ENCODE assay signal across 16 cellular contexts in the genomic region with DNA sequence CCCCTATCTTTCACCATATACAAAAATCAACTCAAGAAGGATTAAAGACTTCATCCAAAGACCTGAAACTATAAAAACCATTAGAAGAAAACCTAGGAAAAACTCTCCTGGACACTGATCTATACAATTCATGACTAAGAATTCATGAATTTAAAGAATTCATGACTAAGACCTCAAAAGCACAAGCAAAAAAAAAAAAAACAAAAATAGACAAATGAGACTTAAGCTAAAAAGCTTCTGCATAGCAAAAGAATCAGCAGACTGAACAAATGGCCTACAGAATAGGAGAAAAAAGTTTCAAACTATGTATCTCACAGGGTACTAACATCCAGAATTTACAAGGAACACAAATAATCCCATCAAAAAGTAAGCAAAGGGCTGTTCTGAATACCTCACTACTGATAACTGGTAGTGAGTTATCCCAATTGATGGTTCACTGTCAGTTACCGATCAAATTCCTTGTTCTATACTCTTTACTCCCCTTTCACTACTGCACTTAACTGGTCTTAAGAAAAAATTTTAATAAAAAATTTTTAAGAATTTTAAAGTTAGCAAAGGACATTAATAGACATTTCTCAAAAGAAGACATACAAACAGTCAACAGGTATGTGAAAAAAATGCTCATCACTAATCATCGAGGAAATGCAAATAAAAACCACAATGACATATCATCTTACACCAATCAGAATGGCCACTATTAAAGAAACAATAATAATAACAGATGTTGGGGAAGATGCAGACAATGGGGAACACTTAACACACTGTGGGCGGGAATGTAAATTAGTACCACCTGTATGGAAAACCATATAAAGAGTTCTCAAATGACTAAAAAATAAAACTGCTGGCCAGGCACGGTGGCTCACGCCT. TPM values are rescaled to one million over a fixed set of nuclear protein-coding genes. Genes with fewer than 3 reads are reported as not detected.
DNase-seq lines count a peak whose midpoint lies in the region; ATAC-seq, FAIRE-seq and TF ChIP-seq lines count a peak whose summit lies in the region.
"Had no signal": no experiment of that assay in that cellular context is flagged by ENCODE, and none has a peak within 500 bp of the region (broad histone marks: within the 10 kb centered on the region; RNA-seq: fewer than 3 reads in every experiment).

No MANE protein-coding gene starts in this region.

- CTCF ChIA-PET in HEK293 (lab: Yijun Ruan, JAX), result no interaction called here

- DNase-seq in astrocyte of the hippocampus (ENCODE audit: low read depth, low spot score), result peak; percentile 42
- no peak for DNase-seq in thoracic aorta (ENCODE audit: low spot score)
- no peak for DNase-seq in caudate nucleus (lab: John Stamatoyannopoulos, UW)
- DNase-seq in amygdala (lab: John Stamatoyannopoulos, UW), result no peak
- no peak for DNase-seq in NCI-H748 (lab: John Stamatoyannopoulos, UW; ENCODE audit: unreplicated experiment)
- DNase-seq: activated naive CD8-positive, alpha-beta T cell treated with anti-CD3 and anti-CD28 coated beads, Interleukin-2, amount 50 U/mL, for 24 hours; CD4-positive, alpha-beta T cell; NCI-H2029; NK-92 treated with Interleukin-12 subunit alpha and Interleukin-12 subunit beta, amount 100 ng/mL, for 24 hours; right cardiac atrium; stimulated activated naive CD8-positive, alpha-beta T cell treated with anti-CD3 and anti-CD28 coated beads, Interleukin-15, amount 100 ng/mL, for 72 hours had no signal

- H3K27ac ChIP-seq in HEK293 (ENCODE audit: extremely low read depth, low read depth, low read length) (no peak overlapping the region), thoracic aorta (no peak overlapping the region), caudate nucleus (ENCODE audit: low read depth, low read length) (no peak overlapping the region)
- H3K27ac ChIP-seq: VCaP had no signal

- H3K36me3 ChIP-seq in HEK293 (ENCODE audit: control insufficient read depth in 2 of 2, insufficient read depth in 1 of 2, low read length in 2 of 2), result no peaks in the 10 kb centered on the region
- no peaks in the 10 kb centered on the region for H3K36me3 ChIP-seq in thoracic aorta

- POLR2A ChIA-PET in HEK293 (lab: Yijun Ruan, JAX), result no interaction called here

- TF ChIP-seq CTCF in HEK293 (tag by site-specific recombination; IDR thresholded peaks at IDR 0.05), result no peak
- no peak for TF ChIP-seq CTCF in thoracic aorta (IDR thresholded peaks at IDR 0.05)

- ATAC-seq in thoracic aorta (ENCODE audit: insufficient number of reproducible peaks, low FRiP score, low read depth), result peak; percentile 1
- no peak for ATAC-seq in HG03521 (IDR thresholded peaks at IDR 0.05; ENCODE audit: unreplicated experiment)
- ATAC-seq: activated naive CD8-positive, alpha-beta T cell treated with anti-CD3 and anti-CD28 coated beads, Interleukin-2, amount 50 U/mL, for 24 hours had no signal

- H3K4me3 ChIP-seq in HEK293 (ENCODE audit: low read depth, low read length) (no peak overlapping the region), thoracic aorta (no peak overlapping the region)

- H3K27me3 ChIP-seq in thoracic aorta (replicated peaks; ENCODE audit: insufficient read depth), result no peaks in the 10 kb centered on the region

- peak; percentile 38 for FAIRE-seq in islet of Langerhans (lab: Jason Lieb, UNC)
- FAIRE-seq: keratinocyte had no signal

- H3K4me1 ChIP-seq in HEK293 (ENCODE audit: control insufficient read depth, insufficient read depth, low read length) (no peaks in the 10 kb centered on the region), thoracic aorta (ENCODE audit: control insufficient read depth in 1 of 2, low read depth in 2 of 2) (peaks cover 0 to 3% of the 10 kb centered on the region in 2 donors)

- H3K9me3 ChIP-seq in HEK293 (ENCODE audit: control insufficient read depth, insufficient read depth, low read depth, low read length) (no peaks in the 10 kb centered on the region), thoracic aorta (no peaks in the 10 kb centered on the region)

TF ChIP-seq in HEK293, 187 proteins besides CTCF, POLR2A, EP300 and RAD21 (continues in another document):
- TF ChIP-seq ZNF391 (tag by site-specific recombination; IDR thresholded peaks at IDR 0.05; ENCODE audit: borderline replicate concordance, low read depth) (no peak), GLIS1 (tag by site-specific recombination; IDR thresholded peaks at IDR 0.05) (no peak), ZNF843 (tag by site-specific recombination; IDR thresholded peaks at IDR 0.05) (no peak), SALL2 (tag by site-specific recombination; IDR thresholded peaks at IDR 0.05; ENCODE audit: borderline replicate concordance) (no peak), ZNF555 (tag by site-specific recombination; conservative IDR thresholded peaks at IDR 0.05) (no peak), AEBP2 (tag by site-specific recombination; IDR thresholded peaks at IDR 0.05; ENCODE audit: borderline replicate concordance) (no peak), ZNF112 (tag by site-specific recombination; IDR thresholded peaks at IDR 0.05) (no peak), REST (tag by site-specific recombination; IDR thresholded peaks at IDR 0.05) (no peak), ZNF184 (tag by site-specific recombination; IDR thresholded peaks at IDR 0.05) (0 out of 2 replicates have a peak, but pooled peaks have one; percentile 23), ZNF146 (tag by site-specific recombination; IDR thresholded peaks at IDR 0.05) (no peak), SP7 (tag by site-specific recombination; IDR thresholded peaks at IDR 0.05) (no peak)
- TF ChIP-seq, protein P1, sequence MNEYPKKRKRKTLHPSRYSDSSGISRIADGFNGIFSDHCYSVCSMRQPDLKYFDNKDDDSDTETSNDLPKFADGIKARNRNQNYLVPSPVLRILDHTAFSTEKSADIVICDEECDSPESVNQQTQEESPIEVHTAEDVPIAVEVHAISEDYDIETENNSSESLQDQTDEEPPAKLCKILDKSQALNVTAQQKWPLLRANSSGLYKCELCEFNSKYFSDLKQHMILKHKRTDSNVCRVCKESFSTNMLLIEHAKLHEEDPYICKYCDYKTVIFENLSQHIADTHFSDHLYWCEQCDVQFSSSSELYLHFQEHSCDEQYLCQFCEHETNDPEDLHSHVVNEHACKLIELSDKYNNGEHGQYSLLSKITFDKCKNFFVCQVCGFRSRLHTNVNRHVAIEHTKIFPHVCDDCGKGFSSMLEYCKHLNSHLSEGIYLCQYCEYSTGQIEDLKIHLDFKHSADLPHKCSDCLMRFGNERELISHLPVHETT (tag by site-specific recombination; IDR thresholded peaks at IDR 0.05), result no peak; the same call in 1 of the 2 replicates
- TF ChIP-seq, protein P2, sequence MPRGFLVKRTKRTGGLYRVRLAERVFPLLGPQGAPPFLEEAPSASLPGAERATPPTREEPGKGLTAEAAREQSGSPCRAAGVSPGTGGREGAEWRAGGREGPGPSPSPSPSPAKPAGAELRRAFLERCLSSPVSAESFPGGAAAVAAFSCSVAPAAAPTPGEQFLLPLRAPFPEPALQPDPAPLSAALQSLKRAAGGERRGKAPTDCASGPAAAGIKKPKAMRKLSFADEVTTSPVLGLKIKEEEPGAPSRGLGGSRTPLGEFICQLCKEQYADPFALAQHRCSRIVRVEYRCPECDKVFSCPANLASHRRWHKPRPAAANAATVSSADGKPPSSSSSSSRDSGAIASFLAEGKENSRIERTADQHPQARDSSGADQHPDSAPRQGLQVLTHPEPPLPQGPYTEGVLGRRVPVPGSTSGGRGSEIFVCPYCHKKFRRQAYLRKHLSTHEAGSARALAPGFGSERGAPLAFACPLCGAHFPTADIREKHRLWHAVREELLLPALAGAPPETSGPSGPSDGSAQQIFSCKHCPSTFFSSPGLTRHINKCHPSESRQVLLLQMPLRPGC (tag by site-specific recombination; IDR thresholded peaks at IDR 0.05), result no peak

RNA-seq across cellular contexts. Expression of gene KMT2C, which starts 33.2 kb away (rescaled TPM):
- 100 to 1,000 TPM in 1 of 2 donors, 10 to 100 TPM in 1; 70.0 to 110 TPM for total RNA-seq in thoracic aorta
